In the genomic region with DNA sequence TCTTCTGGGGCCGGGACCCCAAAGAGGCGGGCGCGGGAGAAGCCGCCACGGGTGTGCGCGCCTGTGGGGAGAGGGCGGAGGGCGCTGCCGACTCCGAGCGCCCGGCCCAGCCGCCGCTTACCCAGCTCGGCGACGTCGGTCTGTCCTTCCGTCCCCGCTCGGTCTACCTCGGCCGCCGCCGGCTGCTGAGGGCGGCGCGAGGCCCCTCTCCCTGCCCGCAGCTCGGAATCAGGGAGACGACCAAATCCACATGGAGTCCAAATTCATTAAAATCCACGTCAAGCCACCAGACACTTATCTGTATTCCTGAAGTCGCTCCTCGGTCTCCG, we compare ENCODE assay signal across 8 cellular contexts.
A peak's percentile ranks its signal among the peaks of the same experiment; 100 is the strongest.
DNase-seq lines count a peak whose midpoint lies in the region; ATAC-seq lines count a peak whose summit lies in the region.

No MANE protein-coding gene starts in this region.

- no peaks in the 10 kb centered on the region for H3K36me3 ChIP-seq in BLaER1
- H3K36me3 ChIP-seq in iPS-15b (ENCODE audit: control insufficient read depth, insufficient read depth, low read length) = no peaks in the 10 kb centered on the region

- H3K4me2 ChIP-seq in BLaER1 = peak overlapping the region; percentile 100

- peaks cover 12% of the 10 kb centered on the region for H3K4me1 Mint-ChIP-seq in activated naive CD8-positive, alpha-beta T cell treated with anti-CD3 and anti-CD28 coated beads, Interleukin-2, amount 50 U/mL, for 24 hours

- no peak for DNase-seq in activated naive CD8-positive, alpha-beta T cell treated with anti-CD3 and anti-CD28 coated beads, Interleukin-2, amount 50 U/mL, for 24 hours
- DNase-seq in stimulated activated CD4-positive, alpha-beta T cell treated with anti-CD3 and anti-CD28 coated beads, Interleukin-4, amount 100 ng/mL, for 1 hour = peak; percentile 26
- DNase-seq in DMS114 treated with DMSO at 0.1 percent for 48 hours (lab: John Stamatoyannopoulos, UW; ENCODE audit: unreplicated experiment) = no peak
- no peak for DNase-seq in stimulated activated naive CD4-positive, alpha-beta T cell treated with Interleukin-2 at 50 U/mL for 16 hours (lab: John Stamatoyannopoulos, UW)

- peaks cover 16% of the 10 kb centered on the region for H3K4me1 ChIP-seq in BLaER1
- H3K4me1 ChIP-seq in iPS-15b (ENCODE audit: control insufficient read depth, insufficient read depth, low read length) = peaks cover 9% of the 10 kb centered on the region

- H4K20me1 ChIP-seq in BLaER1 = peaks cover 25% of the 10 kb centered on the region

- H3K27me3 Mint-ChIP-seq in activated naive CD8-positive, alpha-beta T cell treated with anti-CD3 and anti-CD28 coated beads, Interleukin-2, amount 50 U/mL, for 24 hours = peaks cover 42% of the 10 kb centered on the region

- H3K27me3 ChIP-seq in BLaER1 = peaks cover 51% of the 10 kb centered on the region
- H3K27me3 ChIP-seq in iPS-15b (ENCODE audit: control insufficient read depth, insufficient read depth, low read length) = peaks cover 76% of the 10 kb centered on the region

- no peaks in the 10 kb centered on the region for H3K9me3 ChIP-seq in BLaER1
- H3K9me3 ChIP-seq in iPS-15b (ENCODE audit: control insufficient read depth, insufficient read depth, low read length) = no peaks in the 10 kb centered on the region

- ATAC-seq in HG02885 (IDR thresholded peaks at IDR 0.05; ENCODE audit: poor library complexity, unreplicated experiment) = peak; percentile 25
- ATAC-seq in activated naive CD8-positive, alpha-beta T cell treated with anti-CD3 and anti-CD28 coated beads, Interleukin-2, amount 50 U/mL, for 24 hours = no peak
- no peak for ATAC-seq in GM18868 (IDR thresholded peaks at IDR 0.05; ENCODE audit: unreplicated experiment)

- no peak overlapping the region for H3K27ac Mint-ChIP-seq in activated naive CD8-positive, alpha-beta T cell treated with anti-CD3 and anti-CD28 coated beads, Interleukin-2, amount 50 U/mL, for 24 hours

- H3K36me3 Mint-ChIP-seq in activated naive CD8-positive, alpha-beta T cell treated with anti-CD3 and anti-CD28 coated beads, Interleukin-2, amount 50 U/mL, for 24 hours (ENCODE audit: low read depth) = no peaks in the 10 kb centered on the region

- peak overlapping the region; percentile 71 for H3K4me3 ChIP-seq in BLaER1
- peak overlapping the region; percentile 78 for H3K4me3 ChIP-seq in iPS-15b (ENCODE audit: low read depth, low read length)

- peak overlapping the region; percentile 75 for H3K4me3 Mint-ChIP-seq in activated naive CD8-positive, alpha-beta T cell treated with anti-CD3 and anti-CD28 coated beads, Interleukin-2, amount 50 U/mL, for 24 hours

- no peaks in the 10 kb centered on the region for H3K9me3 Mint-ChIP-seq in activated naive CD8-positive, alpha-beta T cell treated with anti-CD3 and anti-CD28 coated beads, Interleukin-2, amount 50 U/mL, for 24 hours

- peak overlapping the region; percentile 67 for H3K9ac ChIP-seq in BLaER1
- no peak overlapping the region for H3K9ac ChIP-seq in iPS-15b (ENCODE audit: low read depth, low read length)

- H3K27ac ChIP-seq in BLaER1 = no peak overlapping the region
